8 cellular contexts compared by ENCODE assay signal in the genomic region with DNA sequence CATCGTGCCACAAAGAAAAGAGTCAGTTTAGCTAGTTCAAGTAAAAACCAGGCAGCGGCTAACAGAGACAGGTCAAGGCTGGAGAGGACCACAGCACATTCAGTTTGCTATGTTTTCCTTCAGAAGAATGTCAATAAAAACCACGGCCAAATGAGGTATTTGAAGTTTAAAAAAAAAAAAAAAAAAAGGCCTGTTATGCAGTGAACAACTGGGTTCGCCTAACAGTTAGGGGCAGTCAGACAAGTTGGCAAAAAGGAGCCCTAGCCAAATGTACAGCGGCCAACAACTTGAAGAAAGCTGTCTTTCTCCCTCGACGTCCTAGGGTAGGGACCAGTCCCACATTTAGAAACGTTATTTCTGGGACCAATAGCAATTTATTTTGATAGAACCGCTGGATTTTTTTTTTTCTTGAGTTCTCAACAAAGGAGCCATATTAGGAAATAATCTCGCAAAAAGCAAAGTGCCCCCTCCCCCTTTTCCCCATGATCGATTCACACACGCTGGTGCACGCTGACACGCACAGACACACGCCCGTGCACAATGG.
DNase-seq lines count a peak whose midpoint lies in the region; ATAC-seq, FAIRE-seq and TF ChIP-seq lines count a peak whose summit lies in the region.

No MANE protein-coding gene starts in this region.

- H3K4me3 Mint-ChIP-seq in CD8-positive, alpha-beta T cell = peak overlapping the region; percentile 68

- no peaks in the 10 kb centered on the region for H3K36me3 ChIP-seq in CD8-positive, alpha-beta T cell (ENCODE audit: insufficient read depth, low read length)
- no peaks in the 10 kb centered on the region for H3K36me3 ChIP-seq in pancreas

- no peak overlapping the region for H3K27ac ChIP-seq in CD8-positive, alpha-beta T cell (ENCODE audit: low read depth, low read length)
- H3K27ac ChIP-seq in RWPE1 (peak overlapping the region; percentile 78), pancreas (peak overlapping the region; percentile 59 to 76 (median 65))

- peaks cover 4% of the 10 kb centered on the region for H3K27me3 Mint-ChIP-seq in CD8-positive, alpha-beta T cell (ENCODE audit: low read depth)

- CTCF ChIA-PET in CD8-positive, alpha-beta T cell (lab: Charles Lee) = interaction anchor here (0.7 to 1.3 kb wide), 2 partner anchors 268 to 391 kb away, joined by 4 to 5 read pairs; no protein-coding TSS in a partner anchor
- CTCF ChIA-PET in RWPE1 (lab: Yijun Ruan, JAX) = interaction anchor here (0.7 to 2.1 kb wide), 2 partner anchors 390 to 497 kb away, joined by 3 to 7 read pairs; no protein-coding TSS in a partner anchor

- H3K4me1 ChIP-seq in CD8-positive, alpha-beta T cell (ENCODE audit: insufficient read depth, low read length) = peaks cover 13% of the 10 kb centered on the region
- H3K4me1 ChIP-seq in pancreas = peaks cover 21 to 22% (median 21%) of the 10 kb centered on the region in 3 donors

- no peaks in the 10 kb centered on the region for H3K27me3 ChIP-seq in CD8-positive, alpha-beta T cell (ENCODE audit: insufficient read depth, low read length)
- H3K27me3 ChIP-seq in pancreas = no peaks in the 10 kb centered on the region

- peak overlapping the region; percentile 66 for H3K4me3 ChIP-seq in CD8-positive, alpha-beta T cell (ENCODE audit: low read depth, low read length)
- peak overlapping the region in 3 of 4 donors; percentile 18 to 63 (median 52) for H3K4me3 ChIP-seq in pancreas

- no peaks in the 10 kb centered on the region for H3K9me3 Mint-ChIP-seq in CD8-positive, alpha-beta T cell

- peaks cover 18% of the 10 kb centered on the region for H3K4me1 Mint-ChIP-seq in CD8-positive, alpha-beta T cell (ENCODE audit: low read depth)

- H3K9me3 ChIP-seq in CD8-positive, alpha-beta T cell (ENCODE audit: low read length) = no peaks in the 10 kb centered on the region
- H3K9me3 ChIP-seq in pancreas = no peaks in the 10 kb centered on the region

- 3 to 4% methylated on average over 16 of the region's 16 CpGs for whole genome bisulfite sequencing in pancreas, 2 donors

- no peak for FAIRE-seq in pancreas (lab: Jason Lieb, UNC)

- no peak overlapping the region for H3K27ac Mint-ChIP-seq in CD8-positive, alpha-beta T cell

- POLR2A ChIA-PET in CD8-positive, alpha-beta T cell (lab: Charles Lee) = interaction anchor here (0.6 to 1.2 kb wide), 2 partner anchors 13 to 67 kb away, joined by 3 to 4 read pairs; no protein-coding TSS in a partner anchor
- POLR2A ChIA-PET in RWPE1 (lab: Yijun Ruan, JAX; ENCODE audit: low non-redundant PET) = no interaction called here

- ATAC-seq in CD8-positive, alpha-beta T cell = no peak
- peak; percentile 23 to 45 (median 34) for ATAC-seq in pancreas
- no peak for ATAC-seq in HG03442 (IDR thresholded peaks at IDR 0.05; ENCODE audit: unreplicated experiment)
- ATAC-seq in GM21447 (IDR thresholded peaks at IDR 0.05; ENCODE audit: unreplicated experiment) = no peak

- intact Hi-C loops in CD8-positive, alpha-beta T cell (cut with DNase I, micrococcal nuclease) = loop anchor here (1.0 to 5.0 kb wide), 4 partner anchors 389 to 559 kb away; no protein-coding TSS in a partner anchor
- intact Hi-C loops in pancreas (cut with DNase I) = no loop called here

- DNase-seq in CD8-positive, alpha-beta T cell = no peak
- DNase-seq in RWPE1 (ENCODE audit: low spot score) (peak; percentile 2), fibroblast of the conjunctiva (ENCODE audit: low read depth) (peak; percentile 21), pancreas (peak in 3 of 6 donors; percentile 11 to 31 (median 23)), NCI-H1092 (lab: John Stamatoyannopoulos, UW) (no peak), NCI-H748 (lab: John Stamatoyannopoulos, UW; ENCODE audit: unreplicated experiment) (no peak)

- H3K36me3 Mint-ChIP-seq in CD8-positive, alpha-beta T cell = no peaks in the 10 kb centered on the region

- TF ChIP-seq CTCF in CD8-positive, alpha-beta T cell (IDR thresholded peaks at IDR 0.05) = no peak
- TF ChIP-seq CTCF in RWPE1 (conservative IDR thresholded peaks at IDR 0.05; ENCODE audit: low read depth) (no peak), pancreas (IDR thresholded peaks at IDR 0.05) (no peak)

Comparison
In these comparisons a context has a peak if more than half of its experiments do, and no peak if none do; other contexts are left out.
1. ATAC-seq: peak in pancreas (4 of 4); none in CD8-positive, alpha-beta T cell (single experiment), HG03442 (single experiment) and GM21447 (single experiment).
2. DNase-seq: peak in RWPE1 (single experiment) and fibroblast of the conjunctiva (single experiment); none in CD8-positive, alpha-beta T cell (0 of 7), NCI-H1092 (single experiment) and NCI-H748 (single experiment).
3. intact Hi-C loops: an anchor here in CD8-positive, alpha-beta T cell (1.0 to 5.0 kb wide); none called in pancreas.